In the genomic region with DNA sequence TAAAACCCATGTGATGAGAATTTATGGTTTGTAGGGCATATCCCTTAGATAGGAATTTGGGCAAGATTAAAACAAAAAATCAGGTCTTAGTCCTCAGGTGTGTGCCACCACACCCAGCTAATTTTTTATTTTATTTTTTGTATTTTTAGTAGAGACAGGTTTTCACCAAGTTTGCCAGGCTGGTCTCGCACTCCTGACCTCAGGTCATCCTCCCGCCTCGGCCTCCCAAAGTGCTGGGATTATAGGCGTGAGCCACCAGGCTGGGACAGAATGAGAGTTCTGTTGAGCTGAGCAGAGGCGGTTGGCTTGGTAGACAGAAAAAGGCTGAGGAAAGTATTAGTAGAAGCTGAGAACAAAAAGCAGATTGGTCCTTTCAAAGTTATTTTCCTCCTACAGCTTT, we compare ENCODE assay signal across 20 cellular contexts. TPM values are rescaled to one million over a fixed set of nuclear protein-coding genes. Genes with fewer than 3 reads are reported as not detected.
DNase-seq lines count a peak whose midpoint lies in the region; ATAC-seq and TF ChIP-seq lines count a peak whose summit lies in the region.
"Had no signal": no experiment of that assay in that cellular context is flagged by ENCODE, and none has a peak within 500 bp of the region (broad histone marks: within the 10 kb centered on the region; RNA-seq: fewer than 3 reads in every experiment).

No MANE protein-coding gene starts in this region.

- CTCF ChIA-PET in Panc1 (lab: Charles Lee): no interaction called here
- CTCF ChIA-PET in CD8-positive, alpha-beta memory T cell (lab: Charles Lee): no interaction called here

- H3K36me3 ChIP-seq in Panc1 (ENCODE audit: control insufficient read depth, insufficient read depth, low read length) (no peaks in the 10 kb centered on the region), esophagus muscularis mucosa (no peaks in the 10 kb centered on the region), vagina (no peaks in the 10 kb centered on the region)
- no peaks in the 10 kb centered on the region for H3K36me3 ChIP-seq in CD8-positive, alpha-beta memory T cell (ENCODE audit: insufficient read depth, low read length)
- H3K36me3 ChIP-seq: BE2C; BLaER1 treated with 17β-estradiol and CSF1 and Interleukin-3, amounts not matched to agents 10 nM and 100 nM; HAP-1 had no signal

- TF ChIP-seq POLR2A in esophagus muscularis mucosa (IDR thresholded peaks at IDR 0.05; ENCODE audit: low read depth): no peak
- TF ChIP-seq POLR2A in vagina (IDR thresholded peaks at IDR 0.05): no peak

- H3K27me3 ChIP-seq in Panc1 (ENCODE audit: control insufficient read depth, insufficient read depth, low read length): no peaks in the 10 kb centered on the region
- H3K27me3 ChIP-seq in esophagus muscularis mucosa: peaks cover 0 to 6% (median 0%) of the 10 kb centered on the region in 4 donors
- H3K27me3 ChIP-seq in vagina: no peaks in the 10 kb centered on the region
- no peaks in the 10 kb centered on the region for H3K27me3 ChIP-seq in CD8-positive, alpha-beta memory T cell (ENCODE audit: insufficient read depth, low read length, poor library complexity, severe bottlenecking)
- H3K27me3 ChIP-seq: BE2C; BLaER1 treated with 17β-estradiol and CSF1 and Interleukin-3, amounts not matched to agents 10 nM and 100 nM had no signal

- TF ChIP-seq CTCF in Panc1 (IDR thresholded peaks at IDR 0.05) (no peak), esophagus muscularis mucosa (IDR thresholded peaks at IDR 0.05) (no peak), vagina (IDR thresholded peaks at IDR 0.05) (no peak)

- DNase-seq in Panc1 (ENCODE audit: low read depth, low spot score): no peak
- peak; percentile 74 for DNase-seq in esophagus muscularis mucosa (ENCODE audit: extremely low spot score)
- DNase-seq in middle frontal gyrus (ENCODE audit: extremely low spot score, low spot score): peak; percentile 5
- DNase-seq in vagina (ENCODE audit: extremely low spot score in 2 of 2): no peak
- DNase-seq in CD8-positive, alpha-beta memory T cell: no peak
- DNase-seq: 8988T; ACHN; AML-193; BE2C; Caco-2; CD4-positive, alpha-beta T cell; DMS79; EL; GOT3; HFFc6 had no signal

- TF ChIP-seq EP300 in esophagus muscularis mucosa (IDR thresholded peaks at IDR 0.05): no peak

- no peaks in the 10 kb centered on the region for H3K9me3 Mint-ChIP-seq in CD8-positive, alpha-beta memory T cell
- H3K9me3 Mint-ChIP-seq: CD4-positive, alpha-beta T cell had no signal

- WGBS in esophagus muscularis mucosa: 82% methylated on average over 5 of the region's 5 CpGs

- no peak overlapping the region for H3K4me3 Mint-ChIP-seq in CD8-positive, alpha-beta memory T cell
- H3K4me3 Mint-ChIP-seq: CD14-positive monocyte; CD4-positive, alpha-beta T cell; HFFc6 had no signal

- no peak overlapping the region for H3K27ac Mint-ChIP-seq in CD8-positive, alpha-beta memory T cell
- H3K27ac Mint-ChIP-seq: CD14-positive monocyte; CD4-positive, alpha-beta T cell; HFFc6 had no signal

- in situ Hi-C loops in Panc1 (cut with HindIII; ENCODE audit: low pct_unique_long_range_greater_than_20kb, low sequenced_read_pairs): no loop called here

- ATAC-seq in Panc1 (no peak), GM21381 (IDR thresholded peaks at IDR 0.05; ENCODE audit: unreplicated experiment) (no peak)
- ATAC-seq: A549 had no signal

- intact Hi-C loops in Panc1 (cut with micrococcal nuclease; ENCODE audit: unreplicated experiment) (no loop called here), esophagus muscularis mucosa (cut with DNase I) (no loop called here), vagina (cut with DNase I) (no loop called here)

- no TSS peak for BruUV-seq in Panc1 (replicated peaks; lab: Mats Ljungman, UMichigan)

- peaks cover 4 to 27% of the 10 kb centered on the region in 2 donors for H3K27me3 Mint-ChIP-seq in CD8-positive, alpha-beta memory T cell

- H3K9me3 ChIP-seq in Panc1 (ENCODE audit: control insufficient read depth, insufficient read depth, low read depth, low read length): no peaks in the 10 kb centered on the region
- H3K9me3 ChIP-seq in esophagus muscularis mucosa: no peaks in the 10 kb centered on the region
- no peaks in the 10 kb centered on the region for H3K9me3 ChIP-seq in vagina
- H3K9me3 ChIP-seq in CD8-positive, alpha-beta memory T cell (ENCODE audit: low read length): no peaks in the 10 kb centered on the region
- H3K9me3 ChIP-seq: A549, BE2C, Caco-2, HAP-1 had no signal

- POLR2A ChIA-PET in Panc1 (lab: Charles Lee): no interaction called here
- POLR2A ChIA-PET in CD8-positive, alpha-beta memory T cell (lab: Charles Lee): no interaction called here

- H3K4me3 ChIP-seq in Panc1 (ENCODE audit: low read depth in 2 of 2, low read length in 2 of 2) (no peak overlapping the region), esophagus muscularis mucosa (no peak overlapping the region), vagina (no peak overlapping the region)
- no peak overlapping the region for H3K4me3 ChIP-seq in CD8-positive, alpha-beta memory T cell (ENCODE audit: low read length)
- H3K4me3 ChIP-seq: A549; BLaER1 treated with 17β-estradiol and CSF1 and Interleukin-3, amounts not matched to agents 10 nM and 100 nM; HAP-1 had no signal

- no peaks in the 10 kb centered on the region for H3K4me1 Mint-ChIP-seq in CD8-positive, alpha-beta memory T cell
- H3K4me1 Mint-ChIP-seq: CD14-positive monocyte had no signal

- peaks cover 0 to 2% (median 0%) of the 10 kb centered on the region in 3 donors for H3K36me3 Mint-ChIP-seq in CD8-positive, alpha-beta memory T cell
- H3K36me3 Mint-ChIP-seq: CD14-positive monocyte had no signal

- H3K4me1 ChIP-seq in Panc1 (ENCODE audit: control insufficient read depth, insufficient read depth, low read length) (peaks cover 13% of the 10 kb centered on the region; the same call in 1 of the 2 replicates), esophagus muscularis mucosa (no peaks in the 10 kb centered on the region), vagina (no peaks in the 10 kb centered on the region)
- no peaks in the 10 kb centered on the region for H3K4me1 ChIP-seq in CD8-positive, alpha-beta memory T cell (ENCODE audit: insufficient read depth, low read length)
- H3K4me1 ChIP-seq: A549, BE2C, Caco-2 had no signal

- H3K27ac ChIP-seq in Panc1 (ENCODE audit: low read length) (peak overlapping the region; percentile 5; the same call in 1 of the 2 replicates), esophagus muscularis mucosa (replicated peaks in 1 of 4) (no peak overlapping the region), vagina (no peak overlapping the region)
- H3K27ac ChIP-seq in CD8-positive, alpha-beta memory T cell (ENCODE audit: low read depth, low read length): no peak overlapping the region
- H3K27ac ChIP-seq: A549; BLaER1 treated with 17β-estradiol and CSF1 and Interleukin-3, amounts not matched to agents 10 nM and 100 nM had no signal

RNA-seq across cellular contexts. Expression of a gene that starts 43.8 kb away (rescaled TPM):
- total RNA-seq in Panc1 (2021; ENCODE audit: unreplicated experiment) (35.4 TPM), esophagus muscularis mucosa (1 to 10 TPM in 1 of 4 donors, under 1 TPM in 1, not detected in 2; 0.66 to 1.6 TPM), vagina (1.2 TPM)
- polyA plus RNA-seq in Panc1 (2012; ENCODE audit: insufficient read length): 30.5 TPM
- total RNA-seq in CD8-positive, alpha-beta memory T cell: 10 to 100 TPM; 23.3 to 24.6 TPM
- 16.2 TPM for polyA plus RNA-seq in CD8-positive, alpha-beta memory T cell
- polyA plus RNA-seq: CD14-positive monocyte had no signal

Comparison
In these comparisons a context has a peak if more than half of its experiments do, and no peak if none do; other contexts are left out.
1. DNase-seq: peak in esophagus muscularis mucosa (single experiment) and middle frontal gyrus (single experiment); none in Panc1 (single experiment), vagina (0 of 2) and CD8-positive, alpha-beta memory T cell (0 of 5).
2. RNA of a gene that starts 43.8 kb away (total RNA-seq): 35.4 TPM in Panc1 (single experiment) and 23.3 to 24.6 TPM in CD8-positive, alpha-beta memory T cell; 1.2 TPM in vagina (single experiment) and 0.66 to 1.6 TPM in esophagus muscularis mucosa; every median in the first group is over 4 times any median in the second.